Comparison of ENCODE assay signal across 1 cellular context in the genomic region with DNA sequence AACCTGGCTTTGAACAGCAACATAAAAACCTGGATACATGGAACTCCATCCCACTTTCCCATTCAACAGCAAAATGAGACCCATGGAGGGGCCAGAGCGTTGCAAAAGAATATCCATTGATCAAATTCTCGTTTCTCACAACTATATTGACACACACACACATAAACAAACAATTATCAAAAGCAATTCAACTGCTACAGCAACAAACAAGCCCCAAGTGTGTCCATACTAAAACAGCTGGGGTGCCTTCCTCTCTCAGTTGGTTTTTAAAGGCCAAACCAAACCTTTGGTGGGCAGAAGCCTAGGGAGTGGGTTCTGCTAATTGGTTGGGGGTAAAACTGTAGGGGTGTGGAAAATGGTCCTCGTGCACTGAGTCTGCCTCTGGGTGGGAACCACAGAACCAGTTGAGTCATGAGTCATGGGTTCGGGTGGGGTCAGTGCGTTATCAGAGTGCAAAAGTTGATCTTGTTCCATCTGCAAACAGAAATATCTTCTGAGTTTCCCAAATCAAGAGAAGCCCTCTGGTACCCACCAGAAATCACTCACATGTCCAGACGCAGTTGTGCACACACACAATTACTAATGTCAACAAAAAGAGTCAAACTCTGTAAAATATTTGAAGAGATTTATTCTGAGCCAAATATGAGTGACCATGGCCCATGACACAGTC.
TF ChIP-seq lines count a peak whose summit lies in the region.

No MANE protein-coding gene starts in this region.

TF ChIP-seq in K562, 482 proteins besides CTCF, POLR2A, EP300 and RAD21 (continued from another document):
- TF ChIP-seq, protein P1, sequence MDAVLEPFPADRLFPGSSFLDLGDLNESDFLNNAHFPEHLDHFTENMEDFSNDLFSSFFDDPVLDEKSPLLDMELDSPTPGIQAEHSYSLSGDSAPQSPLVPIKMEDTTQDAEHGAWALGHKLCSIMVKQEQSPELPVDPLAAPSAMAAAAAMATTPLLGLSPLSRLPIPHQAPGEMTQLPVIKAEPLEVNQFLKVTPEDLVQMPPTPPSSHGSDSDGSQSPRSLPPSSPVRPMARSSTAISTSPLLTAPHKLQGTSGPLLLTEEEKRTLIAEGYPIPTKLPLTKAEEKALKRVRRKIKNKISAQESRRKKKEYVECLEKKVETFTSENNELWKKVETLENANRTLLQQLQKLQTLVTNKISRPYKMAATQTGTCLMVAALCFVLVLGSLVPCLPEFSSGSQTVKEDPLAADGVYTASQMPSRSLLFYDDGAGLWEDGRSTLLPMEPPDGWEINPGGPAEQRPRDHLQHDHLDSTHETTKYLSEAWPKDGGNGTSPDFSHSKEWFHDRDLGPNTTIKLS (IDR thresholded peaks at IDR 0.05; ENCODE audit: borderline replicate concordance, low read depth) = no peak
- TF ChIP-seq, protein P2, sequence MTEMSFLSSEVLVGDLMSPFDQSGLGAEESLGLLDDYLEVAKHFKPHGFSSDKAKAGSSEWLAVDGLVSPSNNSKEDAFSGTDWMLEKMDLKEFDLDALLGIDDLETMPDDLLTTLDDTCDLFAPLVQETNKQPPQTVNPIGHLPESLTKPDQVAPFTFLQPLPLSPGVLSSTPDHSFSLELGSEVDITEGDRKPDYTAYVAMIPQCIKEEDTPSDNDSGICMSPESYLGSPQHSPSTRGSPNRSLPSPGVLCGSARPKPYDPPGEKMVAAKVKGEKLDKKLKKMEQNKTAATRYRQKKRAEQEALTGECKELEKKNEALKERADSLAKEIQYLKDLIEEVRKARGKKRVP (CRISPR knock-in tag; IDR thresholded peaks at IDR 0.05) = peak; percentile 13; the same call in 1 of the 2 replicates
- TF ChIP-seq PTTG1 (tag; IDR thresholded peaks at IDR 0.05; ENCODE audit: low read depth) = peak; percentile 23; the same call in 1 of the 2 replicates
- no peak for TF ChIP-seq ATF1 (CRISPR knock-in tag; IDR thresholded peaks at IDR 0.05)
- 0 out of 2 replicates have a peak, but pooled peaks have one; percentile 18 for TF ChIP-seq ATF1 (tag; IDR thresholded peaks at IDR 0.05)
- TF ChIP-seq ZNF830 (CRISPR knock-in tag; IDR thresholded peaks at IDR 0.05) = no peak
- no peak for TF ChIP-seq SP1 (CRISPR knock-in tag; IDR thresholded peaks at IDR 0.05)
- TF ChIP-seq XRCC4 (IDR thresholded peaks at IDR 0.05; ENCODE audit: extremely low read depth, insufficient read depth, insufficient read length) = no peak
- TF ChIP-seq TRIM24 (IDR thresholded peaks at IDR 0.05) = peak; percentile 32 to 55; a peak in 2 of 4 replicates
- no peak for TF ChIP-seq ZNF133 (CRISPR knock-in tag; IDR thresholded peaks at IDR 0.05)
- TF ChIP-seq, protein P3, sequence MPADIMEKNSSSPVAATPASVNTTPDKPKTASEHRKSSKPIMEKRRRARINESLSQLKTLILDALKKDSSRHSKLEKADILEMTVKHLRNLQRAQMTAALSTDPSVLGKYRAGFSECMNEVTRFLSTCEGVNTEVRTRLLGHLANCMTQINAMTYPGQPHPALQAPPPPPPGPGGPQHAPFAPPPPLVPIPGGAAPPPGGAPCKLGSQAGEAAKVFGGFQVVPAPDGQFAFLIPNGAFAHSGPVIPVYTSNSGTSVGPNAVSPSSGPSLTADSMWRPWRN (IDR thresholded peaks at IDR 0.05; ENCODE audit: low read depth) = no peak
- TF ChIP-seq HLTF (IDR thresholded peaks at IDR 0.05) = no peak
- no peak for TF ChIP-seq ZNF324 (CRISPR knock-in tag; IDR thresholded peaks at IDR 0.05)
- TF ChIP-seq, protein P4, sequence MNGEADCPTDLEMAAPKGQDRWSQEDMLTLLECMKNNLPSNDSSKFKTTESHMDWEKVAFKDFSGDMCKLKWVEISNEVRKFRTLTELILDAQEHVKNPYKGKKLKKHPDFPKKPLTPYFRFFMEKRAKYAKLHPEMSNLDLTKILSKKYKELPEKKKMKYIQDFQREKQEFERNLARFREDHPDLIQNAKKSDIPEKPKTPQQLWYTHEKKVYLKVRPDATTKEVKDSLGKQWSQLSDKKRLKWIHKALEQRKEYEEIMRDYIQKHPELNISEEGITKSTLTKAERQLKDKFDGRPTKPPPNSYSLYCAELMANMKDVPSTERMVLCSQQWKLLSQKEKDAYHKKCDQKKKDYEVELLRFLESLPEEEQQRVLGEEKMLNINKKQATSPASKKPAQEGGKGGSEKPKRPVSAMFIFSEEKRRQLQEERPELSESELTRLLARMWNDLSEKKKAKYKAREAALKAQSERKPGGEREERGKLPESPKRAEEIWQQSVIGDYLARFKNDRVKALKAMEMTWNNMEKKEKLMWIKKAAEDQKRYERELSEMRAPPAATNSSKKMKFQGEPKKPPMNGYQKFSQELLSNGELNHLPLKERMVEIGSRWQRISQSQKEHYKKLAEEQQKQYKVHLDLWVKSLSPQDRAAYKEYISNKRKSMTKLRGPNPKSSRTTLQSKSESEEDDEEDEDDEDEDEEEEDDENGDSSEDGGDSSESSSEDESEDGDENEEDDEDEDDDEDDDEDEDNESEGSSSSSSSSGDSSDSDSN (IDR thresholded peaks at IDR 0.05; ENCODE audit: borderline replicate concordance in 1 of 2, low read depth in 2 of 2, low read length in 2 of 2) = no peak
- TF ChIP-seq, protein P5, sequence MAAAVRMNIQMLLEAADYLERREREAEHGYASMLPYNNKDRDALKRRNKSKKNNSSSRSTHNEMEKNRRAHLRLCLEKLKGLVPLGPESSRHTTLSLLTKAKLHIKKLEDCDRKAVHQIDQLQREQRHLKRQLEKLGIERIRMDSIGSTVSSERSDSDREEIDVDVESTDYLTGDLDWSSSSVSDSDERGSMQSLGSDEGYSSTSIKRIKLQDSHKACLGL (CRISPR knock-in tag; IDR thresholded peaks at IDR 0.05; ENCODE audit: borderline replicate concordance, poor library complexity, severe bottlenecking) = no peak
- TF ChIP-seq NR3C1 (CRISPR knock-in tag; IDR thresholded peaks at IDR 0.05) = no peak
- TF ChIP-seq ZC3H8 (IDR thresholded peaks at IDR 0.05) = no peak
- no peak for TF ChIP-seq CBX2 (IDR thresholded peaks at IDR 0.05; ENCODE audit: insufficient read depth, low read length, poor library complexity, severe bottlenecking)
- 0 out of 2 replicates have a peak, but pooled peaks have one; percentile 37 for TF ChIP-seq C11orf30 (IDR thresholded peaks at IDR 0.05; ENCODE audit: low read depth)
- TF ChIP-seq KDM5B (IDR thresholded peaks at IDR 0.05; ENCODE audit: insufficient replicate concordance, low read depth, low read length) = no peak
- no peak for TF ChIP-seq TSC22D4 (tag; IDR thresholded peaks at IDR 0.05)
- TF ChIP-seq, protein P6, sequence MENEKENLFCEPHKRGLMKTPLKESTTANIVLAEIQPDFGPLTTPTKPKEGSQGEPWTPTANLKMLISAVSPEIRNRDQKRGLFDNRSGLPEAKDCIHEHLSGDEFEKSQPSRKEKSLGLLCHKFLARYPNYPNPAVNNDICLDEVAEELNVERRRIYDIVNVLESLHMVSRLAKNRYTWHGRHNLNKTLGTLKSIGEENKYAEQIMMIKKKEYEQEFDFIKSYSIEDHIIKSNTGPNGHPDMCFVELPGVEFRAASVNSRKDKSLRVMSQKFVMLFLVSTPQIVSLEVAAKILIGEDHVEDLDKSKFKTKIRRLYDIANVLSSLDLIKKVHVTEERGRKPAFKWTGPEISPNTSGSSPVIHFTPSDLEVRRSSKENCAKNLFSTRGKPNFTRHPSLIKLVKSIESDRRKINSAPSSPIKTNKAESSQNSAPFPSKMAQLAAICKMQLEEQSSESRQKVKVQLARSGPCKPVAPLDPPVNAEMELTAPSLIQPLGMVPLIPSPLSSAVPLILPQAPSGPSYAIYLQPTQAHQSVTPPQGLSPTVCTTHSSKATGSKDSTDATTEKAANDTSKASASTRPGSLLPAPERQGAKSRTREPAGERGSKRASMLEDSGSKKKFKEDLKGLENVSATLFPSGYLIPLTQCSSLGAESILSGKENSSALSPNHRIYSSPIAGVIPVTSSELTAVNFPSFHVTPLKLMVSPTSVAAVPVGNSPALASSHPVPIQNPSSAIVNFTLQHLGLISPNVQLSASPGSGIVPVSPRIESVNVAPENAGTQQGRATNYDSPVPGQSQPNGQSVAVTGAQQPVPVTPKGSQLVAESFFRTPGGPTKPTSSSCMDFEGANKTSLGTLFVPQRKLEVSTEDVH (IDR thresholded peaks at IDR 0.05; ENCODE audit: low read depth, partially characterized antibody) = no peak
- TF ChIP-seq TCF7L2 (IDR thresholded peaks at IDR 0.05; ENCODE audit: low read depth, low read length) = no peak
- TF ChIP-seq, protein P7, sequence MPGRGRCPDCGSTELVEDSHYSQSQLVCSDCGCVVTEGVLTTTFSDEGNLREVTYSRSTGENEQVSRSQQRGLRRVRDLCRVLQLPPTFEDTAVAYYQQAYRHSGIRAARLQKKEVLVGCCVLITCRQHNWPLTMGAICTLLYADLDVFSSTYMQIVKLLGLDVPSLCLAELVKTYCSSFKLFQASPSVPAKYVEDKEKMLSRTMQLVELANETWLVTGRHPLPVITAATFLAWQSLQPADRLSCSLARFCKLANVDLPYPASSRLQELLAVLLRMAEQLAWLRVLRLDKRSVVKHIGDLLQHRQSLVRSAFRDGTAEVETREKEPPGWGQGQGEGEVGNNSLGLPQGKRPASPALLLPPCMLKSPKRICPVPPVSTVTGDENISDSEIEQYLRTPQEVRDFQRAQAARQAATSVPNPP (IDR thresholded peaks at IDR 0.05; ENCODE audit: borderline replicate concordance, insufficient read depth, insufficient read length) = no peak
- TF ChIP-seq JUN (IDR thresholded peaks at IDR 0.05; ENCODE audit: borderline replicate concordance, low read depth, low read length) = peak; percentile 59; the same call in 1 of the 2 replicates
- TF ChIP-seq JUN (CRISPR knock-in tag; IDR thresholded peaks at IDR 0.05; ENCODE audit: borderline replicate concordance) = no peak
- TF ChIP-seq MEF2D (tag; conservative IDR thresholded peaks at IDR 0.05; ENCODE audit: low read depth) = 0 out of 2 replicates have a peak, but pooled peaks have one; percentile 25
